1 cellular context compared by ENCODE assay signal in the genomic region with DNA sequence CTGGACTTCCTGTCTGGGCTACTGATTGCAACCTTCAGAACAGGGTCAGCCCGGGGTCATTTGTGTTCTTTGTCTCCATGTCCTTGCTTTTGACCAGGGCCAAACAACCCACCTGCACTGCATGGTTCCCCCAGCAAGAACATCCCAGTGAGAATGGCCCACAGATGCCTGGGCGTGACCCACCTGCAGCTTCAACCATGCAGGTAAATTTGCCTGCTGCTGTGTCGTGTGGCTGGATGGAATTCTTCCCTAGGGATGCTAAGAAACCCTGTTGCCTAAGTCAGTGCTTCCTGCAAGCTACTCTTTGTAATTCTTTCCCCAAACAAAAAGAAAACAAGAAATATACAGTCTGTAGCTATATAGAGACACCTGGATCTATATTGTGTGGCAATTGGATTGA.
TF ChIP-seq lines count a peak whose summit lies in the region.

No MANE protein-coding gene starts in this region.

TF ChIP-seq in HepG2, 621 proteins besides CTCF, POLR2A, EP300 and RAD21 (continued from another document):
- TF ChIP-seq, protein P1, sequence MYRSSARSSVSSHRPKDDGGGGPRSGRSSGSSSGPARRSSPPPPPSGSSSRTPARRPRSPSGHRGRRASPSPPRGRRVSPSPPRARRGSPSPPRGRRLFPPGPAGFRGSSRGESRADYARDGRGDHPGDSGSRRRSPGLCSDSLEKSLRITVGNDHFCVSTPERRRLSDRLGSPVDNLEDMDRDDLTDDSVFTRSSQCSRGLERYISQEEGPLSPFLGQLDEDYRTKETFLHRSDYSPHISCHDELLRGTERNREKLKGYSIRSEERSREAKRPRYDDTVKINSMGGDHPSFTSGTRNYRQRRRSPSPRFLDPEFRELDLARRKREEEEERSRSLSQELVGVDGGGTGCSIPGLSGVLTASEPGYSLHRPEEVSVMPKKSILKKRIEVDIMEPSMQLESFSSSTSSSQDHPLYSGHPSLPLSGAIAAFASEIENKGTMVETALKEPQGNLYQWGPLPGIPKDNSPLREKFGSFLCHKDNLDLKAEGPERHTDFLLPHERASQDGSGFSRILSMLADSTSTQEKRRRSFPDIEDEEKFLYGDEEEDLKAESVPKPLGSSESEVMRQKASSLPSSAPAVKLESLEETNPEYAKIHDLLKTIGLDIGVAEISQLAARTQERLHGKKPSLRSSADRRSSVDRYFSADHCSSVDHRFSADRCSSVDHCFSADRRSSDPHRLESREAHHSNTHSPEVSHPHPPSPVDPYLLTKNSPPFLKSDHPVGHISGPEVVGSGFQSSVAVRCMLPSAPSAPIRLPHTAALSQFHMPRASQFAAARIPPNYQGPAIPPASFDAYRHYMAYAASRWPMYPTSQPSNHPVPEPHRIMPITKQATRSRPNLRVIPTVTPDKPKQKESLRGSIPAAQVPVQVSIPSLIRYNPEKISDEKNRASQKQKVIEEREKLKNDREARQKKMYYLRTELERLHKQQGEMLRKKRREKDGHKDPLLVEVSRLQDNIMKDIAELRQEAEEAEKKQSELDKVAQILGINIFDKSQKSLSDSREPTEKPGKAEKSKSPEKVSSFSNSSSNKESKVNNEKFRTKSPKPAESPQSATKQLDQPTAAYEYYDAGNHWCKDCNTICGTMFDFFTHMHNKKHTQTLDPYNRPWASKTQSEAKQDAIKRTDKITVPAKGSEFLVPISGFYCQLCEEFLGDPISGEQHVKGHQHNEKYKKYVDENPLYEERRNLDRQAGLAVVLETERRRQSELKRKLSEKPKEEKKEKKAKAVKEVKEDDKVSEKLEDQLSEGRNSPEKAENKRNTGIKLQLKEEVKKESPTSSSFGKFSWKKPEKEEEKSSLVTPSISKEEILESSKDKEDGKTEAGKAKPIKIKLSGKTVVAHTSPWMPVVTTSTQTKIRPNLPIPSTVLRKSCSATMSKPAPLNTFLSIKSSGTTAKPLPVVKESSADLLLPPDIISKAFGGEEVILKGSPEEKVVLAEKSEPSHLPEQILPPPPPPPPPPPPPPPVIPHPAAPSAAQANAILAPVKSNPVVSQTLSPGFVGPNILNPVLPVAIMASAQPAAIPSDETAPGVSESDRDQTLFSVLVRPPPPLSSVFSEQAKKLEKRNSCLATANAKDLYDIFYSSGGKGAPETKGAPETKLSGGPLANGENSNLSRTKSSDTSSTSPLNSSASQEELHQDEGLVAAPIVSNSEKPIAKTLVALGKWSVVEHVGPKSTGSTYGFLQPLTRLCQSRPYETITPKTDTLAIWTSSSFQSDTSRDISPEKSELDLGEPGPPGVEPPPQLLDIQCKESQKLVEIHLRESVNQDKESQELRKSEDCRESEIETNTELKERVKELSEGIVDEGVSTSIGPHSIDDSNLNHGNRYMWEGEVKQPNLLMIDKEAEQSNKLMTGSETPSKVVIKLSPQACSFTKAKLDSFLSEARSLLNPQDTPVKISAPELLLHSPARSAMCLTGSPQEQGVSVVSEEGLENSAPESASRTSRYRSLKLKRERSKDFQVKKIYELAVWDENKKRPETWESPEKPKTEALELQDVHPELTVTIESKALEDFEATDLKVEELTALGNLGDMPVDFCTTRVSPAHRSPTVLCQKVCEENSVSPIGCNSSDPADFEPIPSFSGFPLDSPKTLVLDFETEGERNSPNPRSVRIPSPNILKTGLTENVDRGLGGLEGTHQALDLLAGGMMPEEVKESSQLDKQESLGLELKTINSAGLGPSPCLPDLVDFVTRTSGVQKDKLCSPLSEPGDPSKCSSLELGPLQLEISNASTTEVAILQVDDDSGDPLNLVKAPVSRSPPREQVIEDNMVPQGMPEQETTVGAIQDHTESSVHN (CRISPR knock-in tag; IDR thresholded peaks at IDR 0.05): no peak
